ENCODE assay signal across 27 cellular contexts in genomic region chr12:98235301-98235700, GRCh38.
"Had no signal": no experiment of that assay in that cellular context is flagged by ENCODE, and none has a peak within 500 bp of the region (broad histone marks: within the 10 kb centered on the region; RNA-seq: fewer than 3 reads in every experiment).

No MANE protein-coding gene starts in this region.

- H3K4me3 ChIP-seq: stomach, suprapubic skin, testis, thoracic aorta, thyroid gland, tibial artery, tibial nerve, transverse colon, upper lobe of left lung, upper lobe of right lung, uterus, vagina had no signal

- H3K27me3 ChIP-seq: stomach, suprapubic skin, testis, thyroid gland, tibial artery, tibial nerve, transverse colon, upper lobe of left lung, upper lobe of right lung, uterus, vagina had no signal

- H3K4me1 ChIP-seq: stomach, suprapubic skin, testis, thyroid gland, tibial artery, tibial nerve, transverse colon, upper lobe of left lung, upper lobe of right lung, uterus, vagina had no signal

- FAIRE-seq: urothelium cell line had no signal

- ATAC-seq: stimulated activated effector memory CD8-positive, alpha-beta T cell treated with anti-CD3 and anti-CD28 coated beads, Interleukin-12 subunit alpha, Interleukin-12 subunit beta, amount 100 ng/mL, for 72 hours; stimulated activated memory B cell treated with anti-CD40 and anti-IgM and Interleukin-4, amounts not matched to agents 10 μg/mL and 1 μg/mL and 100 μg/mL, for 72 hours; stimulated activated naive B cell treated with anti-CD40 and anti-IgM and Interleukin-4, amounts not matched to agents 10 μg/mL and 1 μg/mL and 100 μg/mL, for 72 hours; stimulated activated naive CD8-positive, alpha-beta T cell treated with anti-CD3 and anti-CD28 coated beads, Interleukin-15, amount 100 ng/mL, for 72 hours; stimulated activated naive CD8-positive, alpha-beta T cell treated with anti-CD3 and anti-CD28 coated beads, Interleukin-15, Interleukin-2, amounts not matched to agents 100 U/mL and 50 U/mL, for 24 hours; upper lobe of right lung had no signal

- H3K36me3 ChIP-seq: stomach, suprapubic skin, thoracic aorta, thyroid gland, tibial artery, tibial nerve, transverse colon, upper lobe of left lung, upper lobe of right lung, uterus, vagina had no signal

- H3K27ac ChIP-seq: stomach, suprapubic skin, testis, thoracic aorta, thyroid gland, tibial artery, tibial nerve, transverse colon, upper lobe of left lung, upper lobe of right lung, uterus, vagina had no signal

- H3K9me3 ChIP-seq: suprapubic skin, testis, thoracic aorta, thyroid gland, tibial artery, transverse colon, upper lobe of left lung, upper lobe of right lung, uterus, vagina had no signal

- DNase-seq: stimulated activated CD4-positive, alpha-beta T cell treated with anti-CD3 and anti-CD28 coated beads, Interleukin-2, amount 100 ng/mL, for 48 hours; stimulated activated CD4-positive, alpha-beta T cell treated with anti-CD3 and anti-CD28 coated beads, Interleukin-4, amount 100 ng/mL, for 1 hour; stimulated activated CD4-positive, alpha-beta T cell treated with anti-CD3 and anti-CD28 coated beads, Interleukin-4, amount 100 ng/mL, for 24 hours; stimulated activated CD4-positive, alpha-beta T cell treated with anti-CD3 and anti-CD28 coated beads, Interleukin-4, amount 100 ng/mL, for 4 hours; stimulated activated CD8-positive, alpha-beta memory T cell treated with anti-CD3 and anti-CD28 coated beads, Interleukin-4, amount 100 ng/mL, for 48 hours; stimulated activated naive B cell treated with anti-CD40 and anti-IgM and Interleukin-4, amounts not matched to agents 10 μg/mL and 1 μg/mL and 100 μg/mL, for 72 hours; stimulated activated naive CD4-positive, alpha-beta T cell; stimulated activated naive CD4-positive, alpha-beta T cell treated with Interleukin-2 at 50 U/mL for 16 hours; stimulated activated naive CD8-positive, alpha-beta T cell treated with anti-CD3 and anti-CD28 coated beads, Interleukin-15, amount 100 ng/mL, for 72 hours; stimulated activated naive CD8-positive, alpha-beta T cell treated with anti-CD3 and anti-CD28 coated beads, Interleukin-15, Interleukin-2, amounts not matched to agents 100 U/mL and 50 U/mL, for 24 hours; stomach; substantia nigra; testis; thyroid gland; tibial artery; transverse colon; trophoblast cell; upper lobe of left lung; upper lobe of right lung; uterus had no signal
